ENCODE assay signal across 19 cellular contexts in the genomic region with DNA sequence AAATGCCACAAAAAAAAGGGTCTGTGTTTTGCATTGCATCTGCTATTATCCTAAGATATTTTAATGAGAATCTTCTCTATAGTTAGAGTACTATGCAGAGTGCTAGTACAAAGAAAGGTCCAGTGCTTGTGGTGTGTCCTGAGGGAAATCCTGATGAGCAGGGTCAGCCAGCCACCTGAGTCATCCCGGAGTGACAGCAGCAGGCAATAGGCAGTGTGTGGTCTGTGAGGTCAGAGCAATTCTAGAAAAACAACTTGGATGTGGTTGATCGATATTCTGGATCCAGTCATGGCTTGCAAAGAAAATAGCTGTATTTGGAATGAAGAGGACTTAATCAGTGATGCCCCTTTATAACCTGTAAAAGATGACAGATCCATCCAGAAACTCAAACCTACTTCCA.
DNase-seq lines count a peak whose midpoint lies in the region; ATAC-seq and TF ChIP-seq lines count a peak whose summit lies in the region.
"Had no signal": no experiment of that assay in that cellular context is flagged by ENCODE, and none has a peak within 500 bp of the region (broad histone marks: within the 10 kb centered on the region; RNA-seq: fewer than 3 reads in every experiment).

No MANE protein-coding gene starts in this region.

- no peak overlapping the region for H3K4me3 ChIP-seq in gastrocnemius medialis
- H3K4me3 ChIP-seq: lung had no signal

- H3K27me3 Mint-ChIP-seq in HFFc6 (ENCODE audit: insufficient read depth) = no peaks in the 10 kb centered on the region
- H3K27me3 Mint-ChIP-seq: activated CD4-positive, alpha-beta memory T cell treated with anti-CD3 and anti-CD28 coated beads, Interleukin-2, amount 10 ng/mL, durations not matched to agents 7 days and 5 days; effector memory CD8-positive, alpha-beta T cell; stimulated activated naive CD8-positive, alpha-beta T cell treated with anti-CD3 and anti-CD28 coated beads, Interleukin-15, amount 100 ng/mL, for 72 hours had no signal

- no peaks in the 10 kb centered on the region for H3K36me3 ChIP-seq in gastrocnemius medialis

- ATAC-seq in stimulated activated effector memory CD8-positive, alpha-beta T cell treated with anti-CD3 and anti-CD28 coated beads, Interleukin-12 subunit alpha, Interleukin-12 subunit beta, amount 100 ng/mL, for 72 hours = no peak
- no peak for ATAC-seq in gastrocnemius medialis
- ATAC-seq: activated T-cell treated with anti-CD3 and anti-CD28 coated beads, Interleukin-2, amount 50 U/mL, for 4 hours; CD8-positive, alpha-beta T cell; effector memory CD8-positive, alpha-beta T cell; natural killer cell; stimulated activated naive CD8-positive, alpha-beta T cell treated with anti-CD3 and anti-CD28 coated beads, Interleukin-15, amount 100 ng/mL, for 72 hours had no signal

- TF ChIP-seq POLR2A in gastrocnemius medialis (IDR thresholded peaks at IDR 0.05) = no peak

- H3K36me3 Mint-ChIP-seq in HFFc6 (ENCODE audit: low read depth) = no peaks in the 10 kb centered on the region
- no peaks in the 10 kb centered on the region for H3K36me3 Mint-ChIP-seq in stimulated activated effector memory CD8-positive, alpha-beta T cell treated with anti-CD3 and anti-CD28 coated beads, Interleukin-12 subunit alpha, Interleukin-12 subunit beta, amount 100 ng/mL, for 72 hours
- H3K36me3 Mint-ChIP-seq: CD8-positive, alpha-beta T cell; natural killer cell had no signal

- H3K4me1 ChIP-seq in gastrocnemius medialis = no peaks in the 10 kb centered on the region

- H3K4me3 Mint-ChIP-seq in HFFc6 = no peak overlapping the region
- no peak overlapping the region for H3K4me3 Mint-ChIP-seq in stimulated activated effector memory CD8-positive, alpha-beta T cell treated with anti-CD3 and anti-CD28 coated beads, Interleukin-12 subunit alpha, Interleukin-12 subunit beta, amount 100 ng/mL, for 72 hours
- H3K4me3 Mint-ChIP-seq: activated CD4-positive, alpha-beta memory T cell treated with anti-CD3 and anti-CD28 coated beads, Interleukin-2, amount 10 ng/mL, durations not matched to agents 7 days and 5 days; activated T-cell treated with anti-CD3 and anti-CD28 coated beads, Interleukin-2, amount 50 U/mL, for 4 hours; CD8-positive, alpha-beta T cell; effector memory CD8-positive, alpha-beta T cell; natural killer cell; stimulated activated naive CD8-positive, alpha-beta T cell treated with anti-CD3 and anti-CD28 coated beads, Interleukin-15, amount 100 ng/mL, for 72 hours had no signal

- in situ Hi-C loops in ACHN (cut with HindIII; ENCODE audit: low pct_ligation_motif_present, low pct_unique_long_range_greater_than_20kb, low sequenced_read_pairs) (no loop called here), gastrocnemius medialis (cut with MboI; ENCODE audit: low sequenced_read_pairs in 4 of 4) (no loop called here)

- H3K9me3 ChIP-seq in gastrocnemius medialis = no peaks in the 10 kb centered on the region

- H3K4me1 Mint-ChIP-seq in HFFc6 (ENCODE audit: low read depth) = peaks cover 17% of the 10 kb centered on the region
- H3K4me1 Mint-ChIP-seq in stimulated activated effector memory CD8-positive, alpha-beta T cell treated with anti-CD3 and anti-CD28 coated beads, Interleukin-12 subunit alpha, Interleukin-12 subunit beta, amount 100 ng/mL, for 72 hours = no peaks in the 10 kb centered on the region
- H3K4me1 Mint-ChIP-seq: activated CD4-positive, alpha-beta memory T cell treated with anti-CD3 and anti-CD28 coated beads, Interleukin-2, amount 10 ng/mL, durations not matched to agents 7 days and 5 days; natural killer cell; stimulated activated naive CD8-positive, alpha-beta T cell treated with anti-CD3 and anti-CD28 coated beads, Interleukin-15, amount 100 ng/mL, for 72 hours had no signal

- DNase-seq in ACHN (peak; percentile 49), HFFc6 (peak; percentile 39), T1000 (lab: John Stamatoyannopoulos, UW) (peak; percentile 3), islet precursor cell (peak; percentile 91), gastrocnemius medialis (no peak)
- no peak for DNase-seq in stimulated activated effector memory CD8-positive, alpha-beta T cell treated with anti-CD3 and anti-CD28 coated beads, Interleukin-12 subunit alpha, Interleukin-12 subunit beta, amount 100 ng/mL, for 72 hours (ENCODE audit: low spot score in 2 of 2)
- DNase-seq in activated naive CD4-positive, alpha-beta T cell treated with anti-CD3 and anti-CD28 coated beads, Interleukin-2, amount 50 U/mL, for 16 hours = no peak
- DNase-seq in activated naive CD4-positive, alpha-beta T cell treated with Interleukin-2 at 50 U/mL for 16 hours = no peak
- DNase-seq: activated CD4-positive, alpha-beta memory T cell treated with anti-CD3 and anti-CD28 coated beads, Interleukin-2, amount 10 ng/mL, durations not matched to agents 7 days and 5 days; activated T-cell treated with anti-CD3 and anti-CD28 coated beads, Interleukin-2, amount 50 U/mL, for 4 hours; CD8-positive, alpha-beta T cell; effector memory CD8-positive, alpha-beta T cell; MM.1S; natural killer cell; NCI-H2029 treated with DMSO at 0.1 percent for 48 hours; NCI-H69; stimulated activated naive CD8-positive, alpha-beta T cell treated with anti-CD3 and anti-CD28 coated beads, Interleukin-15, amount 100 ng/mL, for 72 hours had no signal

- no peaks in the 10 kb centered on the region for H3K27me3 ChIP-seq in gastrocnemius medialis

- intact Hi-C loops in gastrocnemius medialis (cut with DNase I; ENCODE audit: low total_unique reads) = no loop called here

- TF ChIP-seq CTCF in HFFc6 (IDR thresholded peaks at IDR 0.05) = no peak
- TF ChIP-seq CTCF in gastrocnemius medialis (IDR thresholded peaks at IDR 0.05 in 4 of 5, conservative IDR thresholded peaks at IDR 0.05 in 1 of 5) = no peak

- no peaks in the 10 kb centered on the region for H3K9me3 Mint-ChIP-seq in HFFc6
- no peaks in the 10 kb centered on the region for H3K9me3 Mint-ChIP-seq in stimulated activated effector memory CD8-positive, alpha-beta T cell treated with anti-CD3 and anti-CD28 coated beads, Interleukin-12 subunit alpha, Interleukin-12 subunit beta, amount 100 ng/mL, for 72 hours
- H3K9me3 Mint-ChIP-seq: activated CD4-positive, alpha-beta memory T cell treated with anti-CD3 and anti-CD28 coated beads, Interleukin-2, amount 10 ng/mL, durations not matched to agents 7 days and 5 days; activated T-cell treated with anti-CD3 and anti-CD28 coated beads, Interleukin-2, amount 50 U/mL, for 4 hours; CD8-positive, alpha-beta T cell; effector memory CD8-positive, alpha-beta T cell; natural killer cell; stimulated activated naive CD8-positive, alpha-beta T cell treated with anti-CD3 and anti-CD28 coated beads, Interleukin-15, amount 100 ng/mL, for 72 hours had no signal

- no peak overlapping the region for H3K27ac Mint-ChIP-seq in HFFc6
- no peak overlapping the region for H3K27ac Mint-ChIP-seq in stimulated activated effector memory CD8-positive, alpha-beta T cell treated with anti-CD3 and anti-CD28 coated beads, Interleukin-12 subunit alpha, Interleukin-12 subunit beta, amount 100 ng/mL, for 72 hours
- H3K27ac Mint-ChIP-seq: activated CD4-positive, alpha-beta memory T cell treated with anti-CD3 and anti-CD28 coated beads, Interleukin-2, amount 10 ng/mL, durations not matched to agents 7 days and 5 days; CD8-positive, alpha-beta T cell; effector memory CD8-positive, alpha-beta T cell; natural killer cell; stimulated activated naive CD8-positive, alpha-beta T cell treated with anti-CD3 and anti-CD28 coated beads, Interleukin-15, amount 100 ng/mL, for 72 hours had no signal

- H3K27ac ChIP-seq in gastrocnemius medialis = no peak overlapping the region
- H3K27ac ChIP-seq: VCaP had no signal

Comparison
In these comparisons a context has a peak if more than half of its experiments do, and no peak if none do; other contexts are left out.
1. DNase-seq: peak in ACHN (single experiment), HFFc6 (single experiment), T1000 (single experiment) and islet precursor cell (single experiment); none in stimulated activated effector memory CD8-positive, alpha-beta T cell treated with anti-CD3 and anti-CD28 coated beads, Interleukin-12 subunit alpha, Interleukin-12 subunit beta, amount 100 ng/mL, for 72 hours (0 of 2), activated naive CD4-positive, alpha-beta T cell treated with anti-CD3 and anti-CD28 coated beads, Interleukin-2, amount 50 U/mL, for 16 hours (single experiment), gastrocnemius medialis (0 of 2) and activated naive CD4-positive, alpha-beta T cell treated with Interleukin-2 at 50 U/mL for 16 hours (single experiment).